Comparison of ENCODE assay signal across 12 cellular contexts in the genomic region with DNA sequence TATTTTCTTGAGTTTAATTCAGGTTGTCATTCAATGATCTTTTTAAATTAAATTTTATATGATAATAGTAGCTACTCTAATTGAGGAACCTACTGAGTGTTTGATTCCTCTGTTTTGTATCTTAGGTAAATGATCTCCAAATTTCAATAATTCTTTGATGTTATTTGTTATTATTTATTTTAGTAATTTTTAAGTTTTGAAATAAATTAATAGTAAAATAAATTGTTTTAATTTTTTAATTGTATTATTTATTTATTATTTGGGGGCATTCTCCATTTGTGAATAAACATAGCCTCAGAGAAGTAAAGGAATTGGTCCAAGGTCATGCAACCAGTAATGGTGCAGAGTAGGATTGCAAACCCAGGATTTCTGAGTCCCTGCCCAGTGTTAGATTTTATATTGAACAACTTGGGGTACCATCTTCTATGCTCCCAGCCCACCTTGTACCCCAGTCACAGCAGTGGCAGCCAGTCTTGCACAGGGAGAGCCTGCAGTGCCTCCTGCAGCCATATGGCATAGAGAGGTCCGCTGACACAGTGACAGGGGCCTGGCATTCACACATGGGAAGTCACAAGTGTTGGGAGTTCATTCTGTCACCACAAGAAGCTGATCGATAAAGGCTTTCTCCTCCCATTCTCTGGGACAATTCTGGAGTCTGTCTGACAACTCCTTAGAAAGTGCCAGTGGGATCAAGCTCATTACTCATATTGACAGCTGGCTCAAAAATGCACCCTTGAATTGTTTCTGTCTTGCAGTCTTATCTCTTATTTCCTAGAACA.
"Had no signal": no experiment of that assay in that cellular context is flagged by ENCODE, and none has a peak within 500 bp of the region (broad histone marks: within the 10 kb centered on the region; RNA-seq: fewer than 3 reads in every experiment).

No MANE protein-coding gene starts in this region.

- DNase-seq: activated B cell treated with CpG ODN at 0.5 μM for 24 hours; activated CD4-positive, alpha-beta memory T cell treated with anti-CD3 and anti-CD28 coated beads for 36 hours; activated CD4-positive, alpha-beta T cell treated with anti-CD3 and anti-CD28 coated beads for 4 hours; cortex of kidney; esophagus squamous epithelium; left colon; lower lobe of right lung; nucleus accumbens; posterior cingulate gyrus; stimulated activated CD4-positive, alpha-beta T cell treated with anti-CD3 and anti-CD28 coated beads, Interleukin-1b, Interleukin-23, amount 100 ng/mL, for 48 hours; stimulated activated CD8-positive, alpha-beta memory T cell treated with anti-CD3 and anti-CD28 coated beads, Interleukin-4, amount 100 ng/mL, for 48 hours had no signal

- H3K36me3 ChIP-seq: esophagus squamous epithelium, lower lobe of right lung, tibial nerve had no signal

- H3K9me3 ChIP-seq: esophagus squamous epithelium, lower lobe of right lung, tibial nerve had no signal

- H3K27ac ChIP-seq: esophagus squamous epithelium, lower lobe of right lung, tibial nerve had no signal

- H3K27me3 ChIP-seq: esophagus squamous epithelium, tibial nerve had no signal

- H3K4me3 ChIP-seq: esophagus squamous epithelium, lower lobe of right lung, tibial nerve had no signal

- ATAC-seq: left colon, lower lobe of right lung had no signal

- H3K4me1 ChIP-seq: lower lobe of right lung, tibial nerve had no signal
